In the genomic region with DNA sequence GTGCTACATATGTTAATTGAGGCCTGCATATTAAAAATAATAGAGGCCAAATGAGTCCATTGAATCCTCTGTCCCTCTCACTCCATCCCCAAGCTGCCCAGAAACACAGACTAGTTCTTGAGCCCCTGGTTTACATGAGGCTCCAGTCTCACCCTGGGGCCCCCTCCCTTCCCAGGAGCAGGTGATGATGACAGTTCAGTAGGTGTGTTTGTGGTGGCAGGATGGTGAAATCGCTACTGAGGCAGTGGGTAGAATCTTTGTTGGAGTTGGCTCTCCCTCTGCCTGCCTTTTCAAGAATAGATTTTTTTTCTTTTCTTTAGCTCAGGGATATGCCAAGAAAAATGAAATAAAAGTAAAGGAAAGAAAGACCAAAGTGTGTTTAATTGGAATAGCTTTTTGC, we compare ENCODE assay signal across 18 cellular contexts.
"Had no signal": no experiment of that assay in that cellular context is flagged by ENCODE, and none has a peak within 500 bp of the region (broad histone marks: within the 10 kb centered on the region; RNA-seq: fewer than 3 reads in every experiment).

No MANE protein-coding gene starts in this region.

- DNase-seq: activated CD4-positive, alpha-beta memory T cell treated with anti-CD3 and anti-CD28 coated beads, Interleukin-2, amount 10 ng/mL, durations not matched to agents 7 days and 5 days; activated CD4-positive, alpha-beta T cell treated with anti-CD3 and anti-CD28 coated beads for 36 hours; activated CD4-positive, alpha-beta T cell treated with anti-CD3 and anti-CD28 coated beads, Interleukin-2, amount 50 U/mL, for 1 hour; activated gamma-delta T cell; activated naive CD4-positive, alpha-beta T cell treated with anti-CD3 and anti-CD28 coated beads for 36 hours; activated T-cell treated with anti-CD3 and anti-CD28 coated beads for 4 hours; activated T-cell treated with anti-CD3 and anti-CD28 coated beads, Interleukin-2, amount 50 U/mL, for 48 hours; amygdala; cerebellar nuclear complex; MM.1S; NCI-H187; NCI-H446 treated with DMSO at 0.1 percent for 48 hours; NCI-H524 treated with DMSO at 0.1 percent for 48 hours; NCI-H82; PC-3; SHP77; SW 1271; WERI-Rb-1 had no signal
